In the genomic region with DNA sequence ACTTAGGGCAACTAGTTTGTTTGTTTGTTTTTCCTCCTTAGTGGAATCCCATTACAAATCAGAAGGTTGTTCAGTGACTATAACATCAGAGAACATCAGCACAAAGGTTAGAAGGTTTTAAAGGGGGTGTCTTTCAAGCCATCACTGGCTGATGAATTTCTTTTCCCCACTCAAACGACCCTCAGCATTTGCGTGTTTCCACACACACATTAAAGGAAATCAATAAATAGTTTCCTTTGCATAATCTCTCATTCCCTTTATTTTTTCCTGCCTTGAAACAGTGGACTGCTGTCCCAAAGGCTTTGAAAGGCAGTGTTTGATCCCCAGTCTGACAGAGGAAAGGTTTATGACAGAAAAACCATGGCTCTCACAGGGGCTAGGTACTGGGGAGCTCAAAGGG, we compare ENCODE assay signal across 1 cellular context.
TF ChIP-seq lines count a peak whose summit lies in the region.

No MANE protein-coding gene starts in this region.

TF ChIP-seq in IMR-90, 13 proteins besides CTCF, POLR2A, EP300 and RAD21:
- TF ChIP-seq MXI1 (IDR thresholded peaks at IDR 0.05; ENCODE audit: borderline replicate concordance, low read depth, low read length) (no peak), FOS (IDR thresholded peaks at IDR 0.05; ENCODE audit: low read depth, low read length) (no peak), CEBPB (IDR thresholded peaks at IDR 0.05; ENCODE audit: low read depth, low read length) (no peak), MAFK (IDR thresholded peaks at IDR 0.05; ENCODE audit: low read depth, low read length) (no peak), RFX5 (IDR thresholded peaks at IDR 0.05; ENCODE audit: low read depth, low read length) (no peak), BHLHE40 (IDR thresholded peaks at IDR 0.05; ENCODE audit: low read depth, low read length) (no peak), CHD1 (IDR thresholded peaks at IDR 0.05; ENCODE audit: low read depth, low read length) (no peak), NFE2L2 (IDR thresholded peaks at IDR 0.05; ENCODE audit: low read depth, low read length) (no peak), MAZ (IDR thresholded peaks at IDR 0.05; ENCODE audit: borderline replicate concordance, low read depth, low read length) (no peak), SMC3 (IDR thresholded peaks at IDR 0.05; ENCODE audit: low read depth, low read length) (no peak), RCOR1 (IDR thresholded peaks at IDR 0.05; ENCODE audit: insufficient replicate concordance, low read length) (no peak)
- TF ChIP-seq, protein P1, sequence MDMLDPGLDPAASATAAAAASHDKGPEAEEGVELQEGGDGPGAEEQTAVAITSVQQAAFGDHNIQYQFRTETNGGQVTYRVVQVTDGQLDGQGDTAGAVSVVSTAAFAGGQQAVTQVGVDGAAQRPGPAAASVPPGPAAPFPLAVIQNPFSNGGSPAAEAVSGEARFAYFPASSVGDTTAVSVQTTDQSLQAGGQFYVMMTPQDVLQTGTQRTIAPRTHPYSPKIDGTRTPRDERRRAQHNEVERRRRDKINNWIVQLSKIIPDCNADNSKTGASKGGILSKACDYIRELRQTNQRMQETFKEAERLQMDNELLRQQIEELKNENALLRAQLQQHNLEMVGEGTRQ (IDR thresholded peaks at IDR 0.05; ENCODE audit: low read depth, low read length): no peak
- TF ChIP-seq, protein P2, sequence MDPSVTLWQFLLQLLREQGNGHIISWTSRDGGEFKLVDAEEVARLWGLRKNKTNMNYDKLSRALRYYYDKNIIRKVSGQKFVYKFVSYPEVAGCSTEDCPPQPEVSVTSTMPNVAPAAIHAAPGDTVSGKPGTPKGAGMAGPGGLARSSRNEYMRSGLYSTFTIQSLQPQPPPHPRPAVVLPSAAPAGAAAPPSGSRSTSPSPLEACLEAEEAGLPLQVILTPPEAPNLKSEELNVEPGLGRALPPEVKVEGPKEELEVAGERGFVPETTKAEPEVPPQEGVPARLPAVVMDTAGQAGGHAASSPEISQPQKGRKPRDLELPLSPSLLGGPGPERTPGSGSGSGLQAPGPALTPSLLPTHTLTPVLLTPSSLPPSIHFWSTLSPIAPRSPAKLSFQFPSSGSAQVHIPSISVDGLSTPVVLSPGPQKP (IDR thresholded peaks at IDR 0.05; ENCODE audit: borderline replicate concordance, low read depth, low read length): no peak
TF ChIP-seq in IMR-90: peak in this region for 0.
